In genomic region chr11:11155962-11156815, GRCh38 we compare ENCODE assay signal across 8 cellular contexts.
DNase-seq lines count a peak whose midpoint lies in the region; ATAC-seq and TF ChIP-seq lines count a peak whose summit lies in the region.

No MANE protein-coding gene starts in this region.

- peak overlapping the region; percentile 72 for H3K4me3 Mint-ChIP-seq in activated T-cell treated with anti-CD3 and anti-CD28 coated beads, Interleukin-2, amount 50 U/mL, for 4 hours

- H3K4me2 ChIP-seq in KMS-11: no peak overlapping the region

- ATAC-seq in activated T-cell treated with anti-CD3 and anti-CD28 coated beads, Interleukin-2, amount 50 U/mL, for 4 hours: peak; percentile 65 to 75
- ATAC-seq in upper lobe of left lung (ENCODE audit: low FRiP score in 2 of 2): peak in 1 of 2 donors; percentile 34
- ATAC-seq in GM19351 (IDR thresholded peaks at IDR 0.05; ENCODE audit: unreplicated experiment): no peak
- ATAC-seq in GM21528 (IDR thresholded peaks at IDR 0.05; ENCODE audit: low FRiP score, unreplicated experiment): no peak

- peaks cover 2% of the 10 kb centered on the region for H3K36me3 Mint-ChIP-seq in activated T-cell treated with anti-CD3 and anti-CD28 coated beads, Interleukin-2, amount 50 U/mL, for 4 hours (ENCODE audit: insufficient read depth)

- peak; percentile 47 for TF ChIP-seq CTCF in KMS-11 (conservative IDR thresholded peaks at IDR 0.05; ENCODE audit: low read depth, low read length)
- peak in 5 of 6 experiments; percentile 9 to 50 (median 29) for TF ChIP-seq CTCF in upper lobe of left lung (IDR thresholded peaks at IDR 0.05)

- H3K36me3 ChIP-seq in KMS-11 (ENCODE audit: insufficient read depth) (no peaks in the 10 kb centered on the region), upper lobe of left lung (no peaks in the 10 kb centered on the region)

- TF ChIP-seq POLR2A in upper lobe of left lung (IDR thresholded peaks at IDR 0.05): no peak

- H3K9me3 ChIP-seq in upper lobe of left lung: peaks cover 0 to 3% (median 0%) of the 10 kb centered on the region in 4 donors

- H3K27ac ChIP-seq in KMS-11 (no peak overlapping the region), upper lobe of left lung (no peak overlapping the region)

- no peak overlapping the region for H2AFZ ChIP-seq in KMS-11 (ENCODE audit: low read depth)

- H3K4me1 ChIP-seq in KMS-11 (ENCODE audit: low read depth, poor library complexity, severe bottlenecking): no peaks in the 10 kb centered on the region
- peaks cover 0 to 10% (median 2%) of the 10 kb centered on the region in 4 donors for H3K4me1 ChIP-seq in upper lobe of left lung

- DNase-seq in COLO668 (lab: John Stamatoyannopoulos, UW; ENCODE audit: unreplicated experiment): peak; percentile 8
- DNase-seq in activated T-cell treated with anti-CD3 and anti-CD28 coated beads, Interleukin-2, amount 50 U/mL, for 4 hours: peak; percentile 31
- peak; percentile 89 for DNase-seq in iPS-NIHi11 (ENCODE audit: low spot score)
- peak in 1 of 2 donors; percentile 49 for DNase-seq in upper lobe of left lung
- DNase-seq in NCI-H524 treated with DMSO at 0.1 percent for 48 hours (lab: John Stamatoyannopoulos, UW): no peak

- H3K9me3 Mint-ChIP-seq in activated T-cell treated with anti-CD3 and anti-CD28 coated beads, Interleukin-2, amount 50 U/mL, for 4 hours: no peaks in the 10 kb centered on the region

- 59 to 70% methylated on average over 29 to 33 of the region's 33 CpGs for WGBS in upper lobe of left lung, 2 donors

- no peak overlapping the region for H3K9ac ChIP-seq in KMS-11

- TF ChIP-seq EP300 in upper lobe of left lung (IDR thresholded peaks at IDR 0.05): no peak

- H3K4me1 Mint-ChIP-seq in activated T-cell treated with anti-CD3 and anti-CD28 coated beads, Interleukin-2, amount 50 U/mL, for 4 hours (ENCODE audit: low read depth): peaks cover 33% of the 10 kb centered on the region

- no peaks in the 10 kb centered on the region for H3K27me3 ChIP-seq in KMS-11 (ENCODE audit: insufficient read depth, low read depth)
- no peaks in the 10 kb centered on the region for H3K27me3 ChIP-seq in upper lobe of left lung

- H3K27me3 Mint-ChIP-seq in activated T-cell treated with anti-CD3 and anti-CD28 coated beads, Interleukin-2, amount 50 U/mL, for 4 hours (ENCODE audit: low read depth): no peaks in the 10 kb centered on the region

- H3K4me3 ChIP-seq in KMS-11 (IDR thresholded peaks at IDR 0.05; ENCODE audit: insufficient read depth, low read depth, low read length) (no peak overlapping the region), upper lobe of left lung (no peak overlapping the region)

- no peaks in the 10 kb centered on the region for H4K20me1 ChIP-seq in KMS-11 (ENCODE audit: insufficient read depth)

- no peaks in the 10 kb centered on the region for H3K79me2 ChIP-seq in KMS-11 (ENCODE audit: insufficient read depth, low read depth)

Comparison
In these comparisons a context has a peak if more than half of its experiments do, and no peak if none do; other contexts are left out.
1. ATAC-seq: peak in activated T-cell treated with anti-CD3 and anti-CD28 coated beads, Interleukin-2, amount 50 U/mL, for 4 hours (2 of 2); none in GM19351 (single experiment) and GM21528 (single experiment).